In the genomic region with DNA sequence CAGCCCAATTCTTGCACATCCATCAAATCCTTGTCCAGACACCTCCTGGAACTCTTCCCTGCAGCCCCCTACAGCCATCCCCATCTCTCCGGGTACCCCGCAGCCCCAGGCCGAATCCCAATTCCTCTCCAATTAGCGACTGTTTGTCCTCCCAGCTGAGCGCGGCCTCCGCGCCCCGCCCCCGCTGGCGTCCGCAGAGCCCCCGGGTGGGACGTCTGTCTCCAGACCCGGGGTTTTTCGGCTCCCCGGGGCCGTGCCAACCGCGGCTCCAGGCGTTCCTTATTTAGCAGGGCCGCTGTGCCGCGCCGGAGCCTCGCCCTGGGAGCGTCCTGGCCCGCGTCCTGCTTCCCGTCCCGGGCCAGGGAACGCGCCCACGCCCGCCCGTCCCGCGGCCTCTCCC, we compare ENCODE assay signal across 8 cellular contexts.
DNase-seq lines count a peak whose midpoint lies in the region; ATAC-seq, FAIRE-seq and TF ChIP-seq lines count a peak whose summit lies in the region.
"Not testable (repeated sequence)": the region's sequence is repeated elsewhere in the genome, so short reads cannot be mapped to it uniquely, and the experiment has no call there.

No MANE protein-coding gene starts in this region.

- not testable (repeated sequence) for TF ChIP-seq POLR2A in NB4 (IDR thresholded peaks at IDR 0.05; ENCODE audit: extremely low read depth, insufficient read length); esophagus muscularis mucosa (IDR thresholded peaks at IDR 0.05; ENCODE audit: low read depth); right lobe of liver (IDR thresholded peaks at IDR 0.05); suprapubic skin (IDR thresholded peaks at IDR 0.05)

- not testable (repeated sequence) for H3K4me1 ChIP-seq in CD4-positive, CD25-positive, alpha-beta regulatory T cell (ENCODE audit: control insufficient read depth, insufficient read depth, low read length, poor library complexity, severe bottlenecking); astrocyte (ENCODE audit: insufficient read depth, low read length); esophagus muscularis mucosa; right lobe of liver; rectal smooth muscle tissue (ENCODE audit: control insufficient read depth, insufficient read depth, low read length); suprapubic skin

- not testable (repeated sequence) for H3K9me3 ChIP-seq in CD4-positive, CD25-positive, alpha-beta regulatory T cell (ENCODE audit: control insufficient read depth in 2 of 2, low read length in 2 of 2); astrocyte (ENCODE audit: insufficient read depth, low read depth, low read length); esophagus muscularis mucosa; right lobe of liver; suprapubic skin

- not testable (repeated sequence) for H3K27me3 ChIP-seq in CD4-positive, CD25-positive, alpha-beta regulatory T cell (ENCODE audit: control insufficient read depth, insufficient read depth, low read length); astrocyte (ENCODE audit: insufficient read depth, low read length); esophagus muscularis mucosa; right lobe of liver; rectal smooth muscle tissue (ENCODE audit: control insufficient read depth, insufficient read depth, low read length); suprapubic skin

- not testable (repeated sequence) for H3K79me2 ChIP-seq in astrocyte (ENCODE audit: insufficient read depth, low read length)

- H3K27ac Mint-ChIP-seq in CD4-positive, CD25-positive, alpha-beta regulatory T cell; astrocyte (ENCODE audit: unreplicated experiment): not testable (repeated sequence)

- peak in 2 of 3 donors; percentile 1 to 17 for DNase-seq in CD4-positive, CD25-positive, alpha-beta regulatory T cell
- DNase-seq in NB4 (ENCODE audit: low read depth); astrocyte (ENCODE audit: low read depth); esophagus muscularis mucosa (ENCODE audit: extremely low spot score): not testable (repeated sequence)
- DNase-seq in activated CD8-positive, alpha-beta memory T cell treated with anti-CD3 and anti-CD28 coated beads for 24 hours, result peak; percentile 64
- DNase-seq in right lobe of liver (peak; percentile 20 to 55 (median 45)), suprapubic skin (ENCODE audit: low spot score in 2 of 2) (peak; percentile 69 to 71)

- H3K9me3 Mint-ChIP-seq in CD4-positive, CD25-positive, alpha-beta regulatory T cell; astrocyte (ENCODE audit: unreplicated experiment): not testable (repeated sequence)

- not testable (repeated sequence) for FAIRE-seq in astrocyte (lab: Jason Lieb, UNC)

- H4K20me1 ChIP-seq in astrocyte (ENCODE audit: insufficient read depth, low read length), result not testable (repeated sequence)

- not testable (repeated sequence) for H3K4me3 ChIP-seq in CD4-positive, CD25-positive, alpha-beta regulatory T cell (ENCODE audit: low read depth, low read length); astrocyte (ENCODE audit: insufficient read depth, low read depth, low read length)
- peak overlapping the region; percentile 28 for H3K4me3 ChIP-seq in NB4 (ENCODE audit: low read depth, low read length)
- H3K4me3 ChIP-seq in esophagus muscularis mucosa, result peak overlapping the region; percentile 49 to 59 (median 53)
- H3K4me3 ChIP-seq in right lobe of liver, result peak overlapping the region in 2 of 3 donors; percentile 41 to 48
- peak overlapping the region; percentile 32 for H3K4me3 ChIP-seq in rectal smooth muscle tissue (ENCODE audit: low read length)
- peak overlapping the region; percentile 46 for H3K4me3 ChIP-seq in suprapubic skin

- H3K36me3 Mint-ChIP-seq in CD4-positive, CD25-positive, alpha-beta regulatory T cell; astrocyte (ENCODE audit: low read depth, unreplicated experiment): not testable (repeated sequence)

- no CpG with 5 or more reads among the region's 38 CpGs for WGBS in esophagus muscularis mucosa
- WGBS in right lobe of liver (ENCODE audit: insufficient coverage, low coverage, low lambda C conversion rate, missing lambda C conversion rate), result 0% methylated on average over 15 of the region's 38 CpGs
- no CpG with 5 or more reads among the region's 38 CpGs for whole genome bisulfite sequencing in suprapubic skin

- not testable (repeated sequence) for H3K27me3 Mint-ChIP-seq in CD4-positive, CD25-positive, alpha-beta regulatory T cell; astrocyte (ENCODE audit: low read depth, unreplicated experiment)

- H2AFZ ChIP-seq in astrocyte (ENCODE audit: low read depth, low read length), result not testable (repeated sequence)

- H3K36me3 ChIP-seq in CD4-positive, CD25-positive, alpha-beta regulatory T cell (ENCODE audit: control insufficient read depth, insufficient read depth, low read length); astrocyte (ENCODE audit: insufficient read depth, low read length); esophagus muscularis mucosa; right lobe of liver; rectal smooth muscle tissue (ENCODE audit: control insufficient read depth, insufficient read depth, low read length); suprapubic skin: not testable (repeated sequence)

- H3K4me2 ChIP-seq in astrocyte (ENCODE audit: low read length), result not testable (repeated sequence)

- not testable (repeated sequence) for ATAC-seq in CD4-positive, CD25-positive, alpha-beta regulatory T cell (ENCODE audit: low read depth in 2 of 2); right lobe of liver

- not testable (repeated sequence) for H3K4me1 Mint-ChIP-seq in CD4-positive, CD25-positive, alpha-beta regulatory T cell; astrocyte (ENCODE audit: low read depth, unreplicated experiment)

- TF ChIP-seq CTCF in NB4 (IDR thresholded peaks at IDR 0.05; ENCODE audit: low read depth, low read length); astrocyte (IDR thresholded peaks at IDR 0.05; ENCODE audit: insufficient read depth, low read depth, low read length); esophagus muscularis mucosa (IDR thresholded peaks at IDR 0.05); right lobe of liver (IDR thresholded peaks at IDR 0.05); suprapubic skin (IDR thresholded peaks at IDR 0.05): not testable (repeated sequence)

- H3K27ac ChIP-seq in CD4-positive, CD25-positive, alpha-beta regulatory T cell (ENCODE audit: insufficient read depth, low read length, poor library complexity, severe bottlenecking); astrocyte (ENCODE audit: low read depth, low read length); right lobe of liver; rectal smooth muscle tissue (ENCODE audit: low read depth, low read length); suprapubic skin: not testable (repeated sequence)
- peak overlapping the region; percentile 69 to 77 (median 74) for H3K27ac ChIP-seq in esophagus muscularis mucosa (replicated peaks in 1 of 4)

- H3K4me3 Mint-ChIP-seq in CD4-positive, CD25-positive, alpha-beta regulatory T cell, result peak overlapping the region in 2 of 4 donors; percentile 22 to 61
- peak overlapping the region; percentile 78 for H3K4me3 Mint-ChIP-seq in astrocyte (ENCODE audit: unreplicated experiment)

- intact Hi-C loops in esophagus muscularis mucosa (cut with DNase I); right lobe of liver (cut with DNase I): not testable (repeated sequence)

- TF ChIP-seq EP300 in esophagus muscularis mucosa (IDR thresholded peaks at IDR 0.05); suprapubic skin (IDR thresholded peaks at IDR 0.05): not testable (repeated sequence)

- H3K9ac ChIP-seq in astrocyte (ENCODE audit: low read length); rectal smooth muscle tissue (ENCODE audit: low read length): not testable (repeated sequence)
